Comparison of ENCODE assay signal across 8 cellular contexts in genomic region chr16:67661101-67661661, GRCh38. TPM values are rescaled to one million over a fixed set of nuclear protein-coding genes. Genes with fewer than 3 reads are reported as not detected.
A peak's percentile ranks its signal among the peaks of the same experiment; 100 is the strongest.
DNase-seq lines count a peak whose midpoint lies in the region; ATAC-seq lines count a peak whose summit lies in the region.

No MANE protein-coding gene starts in this region.

- H3K9ac ChIP-seq in iPS-15b (ENCODE audit: low read depth, low read length) (no peak overlapping the region), skeletal muscle satellite cell (ENCODE audit: low read depth, low read length) (no peak overlapping the region)

- H3K4me3 Mint-ChIP-seq in IgD-negative memory B cell, result peak overlapping the region; percentile 91 to 98 (median 94)
- H3K4me3 Mint-ChIP-seq in activated naive CD8-positive, alpha-beta T cell treated with anti-CD3 and anti-CD28 coated beads, Interleukin-2, amount 50 U/mL, for 24 hours, result peak overlapping the region; percentile 92

- peak overlapping the region; percentile 93 to 97 (median 96) for H3K27ac Mint-ChIP-seq in IgD-negative memory B cell
- H3K27ac Mint-ChIP-seq in activated naive CD8-positive, alpha-beta T cell treated with anti-CD3 and anti-CD28 coated beads, Interleukin-2, amount 50 U/mL, for 24 hours, result peak overlapping the region; percentile 46

- H3K9me3 Mint-ChIP-seq in IgD-negative memory B cell, result no peaks in the 10 kb centered on the region
- H3K9me3 Mint-ChIP-seq in activated naive CD8-positive, alpha-beta T cell treated with anti-CD3 and anti-CD28 coated beads, Interleukin-2, amount 50 U/mL, for 24 hours, result no peaks in the 10 kb centered on the region

- H3K27me3 Mint-ChIP-seq in IgD-negative memory B cell, result no peaks in the 10 kb centered on the region
- no peaks in the 10 kb centered on the region for H3K27me3 Mint-ChIP-seq in activated naive CD8-positive, alpha-beta T cell treated with anti-CD3 and anti-CD28 coated beads, Interleukin-2, amount 50 U/mL, for 24 hours

- peaks cover 4% of the 10 kb centered on the region for H3K4me1 ChIP-seq in iPS-15b (ENCODE audit: control insufficient read depth, insufficient read depth, low read length)
- H3K4me1 ChIP-seq in skeletal muscle satellite cell (ENCODE audit: control insufficient read depth, insufficient read depth, low read length), result peaks cover 15% of the 10 kb centered on the region

- peak; percentile 41 for DNase-seq in EL
- no peak for DNase-seq in activated naive CD8-positive, alpha-beta T cell treated with anti-CD3 and anti-CD28 coated beads, Interleukin-2, amount 50 U/mL, for 24 hours

- no peaks in the 10 kb centered on the region for H3K9me3 ChIP-seq in iPS-15b (ENCODE audit: control insufficient read depth, insufficient read depth, low read length)
- no peaks in the 10 kb centered on the region for H3K9me3 ChIP-seq in skeletal muscle satellite cell (replicated peaks; ENCODE audit: low read length)

- no peak for ATAC-seq in activated naive CD8-positive, alpha-beta T cell treated with anti-CD3 and anti-CD28 coated beads, Interleukin-2, amount 50 U/mL, for 24 hours
- no peak for ATAC-seq in HG02763 (IDR thresholded peaks at IDR 0.05; ENCODE audit: unreplicated experiment)
- no peak for ATAC-seq in GM19467 (IDR thresholded peaks at IDR 0.05; ENCODE audit: unreplicated experiment)
- ATAC-seq in GM21360 (IDR thresholded peaks at IDR 0.05; ENCODE audit: unreplicated experiment), result no peak

- H3K4me2 ChIP-seq in skeletal muscle satellite cell (ENCODE audit: low read length), result peak overlapping the region; percentile 100

- peaks cover 2% of the 10 kb centered on the region for H3K36me3 Mint-ChIP-seq in IgD-negative memory B cell
- H3K36me3 Mint-ChIP-seq in activated naive CD8-positive, alpha-beta T cell treated with anti-CD3 and anti-CD28 coated beads, Interleukin-2, amount 50 U/mL, for 24 hours (ENCODE audit: low read depth), result peaks cover 9% of the 10 kb centered on the region

- H3K36me3 ChIP-seq in iPS-15b (ENCODE audit: control insufficient read depth, insufficient read depth, low read length), result peaks cover 12% of the 10 kb centered on the region
- H3K36me3 ChIP-seq in skeletal muscle satellite cell (ENCODE audit: insufficient read depth, low read length), result peaks cover 10% of the 10 kb centered on the region

- H3K4me1 Mint-ChIP-seq in IgD-negative memory B cell, result peaks cover 0 to 15% (median 0%) of the 10 kb centered on the region in 3 donors
- peaks cover 24% of the 10 kb centered on the region for H3K4me1 Mint-ChIP-seq in activated naive CD8-positive, alpha-beta T cell treated with anti-CD3 and anti-CD28 coated beads, Interleukin-2, amount 50 U/mL, for 24 hours

- H3K27me3 ChIP-seq in iPS-15b (ENCODE audit: control insufficient read depth, insufficient read depth, low read length), result peaks cover 8% of the 10 kb centered on the region
- no peaks in the 10 kb centered on the region for H3K27me3 ChIP-seq in skeletal muscle satellite cell (ENCODE audit: control insufficient read depth, insufficient read depth, low read length)

- H3K4me3 ChIP-seq in iPS-15b (ENCODE audit: low read depth, low read length), result peak overlapping the region; percentile 84
- H3K4me3 ChIP-seq in skeletal muscle satellite cell (ENCODE audit: low read length), result peak overlapping the region; percentile 95

RNA-seq across cellular contexts. Expression of gene PARD6A, which starts 0.4 kb away (rescaled TPM):
- 18.5 TPM for polyA plus RNA-seq in IgD-negative memory B cell
- 0.44 and 0.51 TPM in 2 replicates for total RNA-seq in skeletal muscle satellite cell (2012; rRNA removed)

RNA-seq across cellular contexts. Expression of gene ACD, which starts 1.1 kb away (rescaled TPM):
- 48.6 TPM for polyA plus RNA-seq in IgD-negative memory B cell
- total RNA-seq in skeletal muscle satellite cell (2012; rRNA removed), result 21.4 and 25.3 TPM in 2 replicates

RNA-seq across cellular contexts. Expression of gene ENKD1, which starts 5.4 kb away (rescaled TPM):
- 1.8 TPM for polyA plus RNA-seq in IgD-negative memory B cell
- 11.9 and 13.3 TPM in 2 replicates for total RNA-seq in skeletal muscle satellite cell (2012; rRNA removed)

RNA-seq across cellular contexts. Expression of gene C16orf86, which starts 5.4 kb away (rescaled TPM):
- polyA plus RNA-seq in IgD-negative memory B cell, result 8.2 TPM
- 2.2 and 2.5 TPM in 2 replicates for total RNA-seq in skeletal muscle satellite cell (2012; rRNA removed)

RNA-seq across cellular contexts. Expression of gene CARMIL2, which starts 16.2 kb away (rescaled TPM):
- 14.5 TPM for polyA plus RNA-seq in IgD-negative memory B cell
- 0.76 and 2.4 TPM in 2 replicates for total RNA-seq in skeletal muscle satellite cell (2012; rRNA removed)
